ENCODE assay signal across 8 cellular contexts in genomic region chrX:154020500-154021115, GRCh38. TPM values are rescaled to one million over a fixed set of nuclear protein-coding genes. Genes with fewer than 3 reads are reported as not detected.
DNase-seq lines count a peak whose midpoint lies in the region.

No MANE protein-coding gene starts in this region.

- in situ Hi-C loops in HAP-1 (cut with MboI; ENCODE audit: low sequenced_read_pairs) = loop anchor here (25.0 kb wide), 2 partner anchors 317 to 517 kb away; partner anchors contain the start of genes G6PD and IKBKG

- H3K4me2 ChIP-seq in skeletal muscle satellite cell (ENCODE audit: low read length) = peak overlapping the region; percentile 85

- H3K27me3 Mint-ChIP-seq in T-helper 2 cell treated with Interferon-gamma antibody and Interleukin-4, amounts not matched to agents 5 μg/mL and 100 μg/mL, for 36 hours (ENCODE audit: low read depth) = no peaks in the 10 kb centered on the region

- H3K4me1 ChIP-seq in HAP-1 (peaks cover 48% of the 10 kb centered on the region), skeletal muscle satellite cell (ENCODE audit: control insufficient read depth, insufficient read depth, low read length) (peaks cover 32% of the 10 kb centered on the region)

- H3K4me3 ChIP-seq in HAP-1 = peak overlapping the region; percentile 49
- H3K4me3 ChIP-seq in skeletal muscle satellite cell (ENCODE audit: low read length) = peak overlapping the region; percentile 83

- DNase-seq in HAP-1 (ENCODE audit: low spot score in 2 of 2) (no peak), fibroblast of peridontal ligament (ENCODE audit: extremely low read depth) (peak; percentile 14), NCI-H2196 (lab: John Stamatoyannopoulos, UW; ENCODE audit: unreplicated experiment) (no peak), iPS-NIHi11 (ENCODE audit: low spot score) (no peak), dedifferentiated amniotic fluid mesenchymal stem cell (ENCODE audit: extremely low spot score) (no peak)
- peak; percentile 5 for DNase-seq in T-helper 2 cell treated with Interferon-gamma antibody and Interleukin-4, amounts not matched to agents 5 μg/mL and 100 μg/mL, for 36 hours (ENCODE audit: low spot score)
- no peak for DNase-seq in central memory CD4-positive, alpha-beta T cell

- no peaks in the 10 kb centered on the region for H3K9me3 Mint-ChIP-seq in T-helper 2 cell treated with Interferon-gamma antibody and Interleukin-4, amounts not matched to agents 5 μg/mL and 100 μg/mL, for 36 hours

- H3K4me1 Mint-ChIP-seq in T-helper 2 cell treated with Interferon-gamma antibody and Interleukin-4, amounts not matched to agents 5 μg/mL and 100 μg/mL, for 36 hours (ENCODE audit: low read depth) = peaks cover 5% of the 10 kb centered on the region

- H3K9me3 ChIP-seq in HAP-1 = no peaks in the 10 kb centered on the region
- H3K9me3 ChIP-seq in skeletal muscle satellite cell (replicated peaks; ENCODE audit: low read length) = no peaks in the 10 kb centered on the region

- H3K27me3 ChIP-seq in HAP-1 (ENCODE audit: low read depth) (no peaks in the 10 kb centered on the region), skeletal muscle satellite cell (ENCODE audit: control insufficient read depth, insufficient read depth, low read length) (no peaks in the 10 kb centered on the region)

- H3K4me3 Mint-ChIP-seq in T-helper 2 cell treated with Interferon-gamma antibody and Interleukin-4, amounts not matched to agents 5 μg/mL and 100 μg/mL, for 36 hours = peak overlapping the region; percentile 94

- peak overlapping the region; percentile 93 for H3K27ac Mint-ChIP-seq in T-helper 2 cell treated with Interferon-gamma antibody and Interleukin-4, amounts not matched to agents 5 μg/mL and 100 μg/mL, for 36 hours

- peaks cover 35% of the 10 kb centered on the region for H3K36me3 ChIP-seq in HAP-1 (replicated peaks)
- H3K36me3 ChIP-seq in skeletal muscle satellite cell (ENCODE audit: insufficient read depth, low read length) = peaks cover 30% of the 10 kb centered on the region

- H3K36me3 Mint-ChIP-seq in T-helper 2 cell treated with Interferon-gamma antibody and Interleukin-4, amounts not matched to agents 5 μg/mL and 100 μg/mL, for 36 hours (ENCODE audit: low read depth) = peaks cover 14% of the 10 kb centered on the region

- H3K9ac ChIP-seq in skeletal muscle satellite cell (ENCODE audit: low read depth, low read length) = peak overlapping the region; percentile 90

RNA-seq across cellular contexts. Expression of gene IRAK1, which starts 0.9 kb away (rescaled TPM):
- 60.3 and 68.2 TPM in 2 replicates for total RNA-seq in skeletal muscle satellite cell (2012; rRNA removed)

RNA-seq across cellular contexts. Expression of gene TMEM187, which starts 48.1 kb away (rescaled TPM):
- 6.8 and 7.6 TPM in 2 replicates for total RNA-seq in skeletal muscle satellite cell (2012; rRNA removed)

RNA-seq across cellular contexts. Expression of gene HCFC1, which starts 49.0 kb away (rescaled TPM):
- 22.6 and 24.5 TPM in 2 replicates for total RNA-seq in skeletal muscle satellite cell (2012; rRNA removed)

Comparison
In these comparisons a context has a peak if more than half of its experiments do, and no peak if none do; other contexts are left out.
1. DNase-seq: peak in T-helper 2 cell treated with Interferon-gamma antibody and Interleukin-4, amounts not matched to agents 5 μg/mL and 100 μg/mL, for 36 hours (single experiment) and fibroblast of peridontal ligament (single experiment); none in HAP-1 (0 of 2), NCI-H2196 (single experiment), central memory CD4-positive, alpha-beta T cell (single experiment), iPS-NIHi11 (single experiment) and dedifferentiated amniotic fluid mesenchymal stem cell (single experiment).